ENCODE assay signal across 29 cellular contexts in the genomic region with DNA sequence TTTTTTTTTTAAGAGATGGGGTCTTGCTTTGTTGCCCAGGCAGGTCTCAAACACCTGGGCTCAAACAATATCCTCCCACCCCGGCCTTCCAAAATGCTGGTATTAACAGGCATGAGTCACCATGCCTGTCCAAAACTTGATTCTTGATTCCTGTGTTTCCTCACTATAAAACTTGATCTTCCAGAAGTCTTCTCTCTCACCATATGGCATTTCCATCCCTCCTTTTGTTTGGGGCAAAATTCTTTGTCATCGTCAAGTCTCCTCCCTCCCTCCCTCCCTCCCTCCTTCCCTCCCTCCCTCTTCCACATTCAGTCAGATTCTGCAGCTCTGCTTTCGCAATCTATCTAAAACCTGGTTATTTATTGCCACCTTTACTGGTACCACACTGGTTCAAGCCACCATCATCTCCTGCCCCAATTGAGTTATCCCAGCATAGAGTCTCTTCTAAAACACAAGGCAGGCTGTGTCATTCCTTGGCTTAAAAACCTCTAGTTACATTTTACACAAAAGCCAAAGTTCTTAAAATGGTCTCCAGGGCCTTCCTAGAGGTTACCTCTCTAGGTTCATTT.
A peak's percentile ranks its signal among the peaks of the same experiment; 100 is the strongest.
DNase-seq lines count a peak whose midpoint lies in the region; ATAC-seq, FAIRE-seq and TF ChIP-seq lines count a peak whose summit lies in the region.
"Had no signal": no experiment of that assay in that cellular context is flagged by ENCODE, and none has a peak within 500 bp of the region (broad histone marks: within the 10 kb centered on the region; RNA-seq: fewer than 3 reads in every experiment).

No MANE protein-coding gene starts in this region.

- peak overlapping the region in 2 of 9 donors; percentile 22 to 48 for H3K27ac Mint-ChIP-seq in naive thymus-derived CD4-positive, alpha-beta T cell
- H3K27ac Mint-ChIP-seq: stimulated activated naive CD8-positive, alpha-beta T cell treated with anti-CD3 and anti-CD28 coated beads, Interleukin-15, Interleukin-2, amounts not matched to agents 100 ng/mL and 50 ng/mL, for 24 hours; WTC11 had no signal

- no peaks in the 10 kb centered on the region for H3K27me3 Mint-ChIP-seq in naive thymus-derived CD4-positive, alpha-beta T cell
- H3K27me3 Mint-ChIP-seq: CD4-positive, alpha-beta memory T cell; stimulated activated naive CD8-positive, alpha-beta T cell treated with anti-CD3 and anti-CD28 coated beads, Interleukin-15, Interleukin-2, amounts not matched to agents 100 ng/mL and 50 ng/mL, for 24 hours had no signal

- no peak for ATAC-seq in naive thymus-derived CD4-positive, alpha-beta T cell
- ATAC-seq in GM18519 (IDR thresholded peaks at IDR 0.05; ENCODE audit: low FRiP score, unreplicated experiment), result no peak
- ATAC-seq in GM21528 (IDR thresholded peaks at IDR 0.05; ENCODE audit: low FRiP score, unreplicated experiment), result no peak
- ATAC-seq: HepG2, Right ventricle myocardium inferior, sciatic nerve, WTC11 had no signal

- H3K27me3 ChIP-seq in AG04450 (ENCODE audit: control insufficient read depth, insufficient read depth, low read length), result no peaks in the 10 kb centered on the region
- H3K27me3 ChIP-seq in bronchial epithelial cell (ENCODE audit: control insufficient read depth, insufficient read depth, low read length), result no peaks in the 10 kb centered on the region
- no peaks in the 10 kb centered on the region for H3K27me3 ChIP-seq in naive thymus-derived CD4-positive, alpha-beta T cell (ENCODE audit: control insufficient read depth in 2 of 2, insufficient read depth in 2 of 2, low read length in 2 of 2)

- H3K4me3 Mint-ChIP-seq in naive thymus-derived CD4-positive, alpha-beta T cell, result no peak overlapping the region
- H3K4me3 Mint-ChIP-seq: activated T-helper 1 cell treated with anti-CD3 and anti-CD28 coated beads, Interleukin-12 subunit alpha, Interleukin-12 subunit beta, Interleukin-2, Interleukin-4 antibody, amounts not matched to agents 30 ng/mL and 10 ng/mL and 1 ng/mL, durations not matched to agents 14 hours and 24 hours and 36 hours; CD4-positive, alpha-beta memory T cell; H9; stimulated activated naive CD8-positive, alpha-beta T cell treated with anti-CD3 and anti-CD28 coated beads, Interleukin-15, Interleukin-2, amounts not matched to agents 100 ng/mL and 50 ng/mL, for 24 hours; WTC11 had no signal

- H3K4me1 ChIP-seq in naive thymus-derived CD4-positive, alpha-beta T cell (ENCODE audit: control insufficient read depth in 2 of 2, insufficient read depth in 2 of 2, low read length in 2 of 2), result no peaks in the 10 kb centered on the region
- H3K4me1 ChIP-seq: parathyroid adenoma had no signal

- CTCF ChIA-PET in AG04450 (lab: Charles Lee), result interaction anchor here (0.7 to 5.1 kb wide), 3 partner anchors 10 to 240 kb away, joined by 3 to 29 read pairs (median 3); no protein-coding TSS in a partner anchor
- CTCF ChIA-PET in naive thymus-derived CD4-positive, alpha-beta T cell (lab: Charles Lee), result interaction anchor here (1.3 kb wide), 1 partner anchor 10 kb away, joined by 3 read pairs; no protein-coding TSS in a partner anchor

- FAIRE-seq in bronchial epithelial cell (lab: Jason Lieb, UNC), result no peak
- FAIRE-seq: endothelial cell of umbilical vein, HepG2 had no signal

- no peaks in the 10 kb centered on the region for H3K9me3 ChIP-seq in AG04450 (ENCODE audit: control insufficient read depth, insufficient read depth, low read length)
- H3K9me3 ChIP-seq in naive thymus-derived CD4-positive, alpha-beta T cell (ENCODE audit: control insufficient read depth in 2 of 3, low read length in 3 of 3), result no peaks in the 10 kb centered on the region

- peaks cover 25% of the 10 kb centered on the region for H3K36me3 ChIP-seq in bronchial epithelial cell (ENCODE audit: control insufficient read depth, insufficient read depth, low read length)
- peaks cover 4 to 92% (median 39%) of the 10 kb centered on the region in 3 experiments for H3K36me3 ChIP-seq in naive thymus-derived CD4-positive, alpha-beta T cell (ENCODE audit: control insufficient read depth in 2 of 3, insufficient read depth in 3 of 3, low read length in 3 of 3)

- H3K4me3 ChIP-seq in AG04450 (ENCODE audit: low read depth, low read length), result no peak overlapping the region
- no peak overlapping the region for H3K4me3 ChIP-seq in bronchial epithelial cell (ENCODE audit: low read depth, low read length)
- H3K4me3 ChIP-seq in fibroblast of villous mesenchyme (ENCODE audit: low read depth, low read length), result no peak overlapping the region
- no peak overlapping the region for H3K4me3 ChIP-seq in naive thymus-derived CD4-positive, alpha-beta T cell (ENCODE audit: low read length)

- intact Hi-C loops in naive thymus-derived CD4-positive, alpha-beta T cell (cut with micrococcal nuclease), result no loop called here

- peak overlapping the region; percentile 74 for H3K27ac ChIP-seq in AG04450 (ENCODE audit: low read depth, low read length)
- no peak overlapping the region for H3K27ac ChIP-seq in naive thymus-derived CD4-positive, alpha-beta T cell (ENCODE audit: low read depth, low read length)
- H3K27ac ChIP-seq: HL-60, parathyroid adenoma had no signal

- peaks cover 19 to 63% (median 38%) of the 10 kb centered on the region in 5 donors for H3K36me3 Mint-ChIP-seq in naive thymus-derived CD4-positive, alpha-beta T cell

- peaks cover 0 to 13% (median 0%) of the 10 kb centered on the region in 7 donors for H3K4me1 Mint-ChIP-seq in naive thymus-derived CD4-positive, alpha-beta T cell
- H3K4me1 Mint-ChIP-seq: CD4-positive, alpha-beta memory T cell; H9; WTC11 had no signal

- POLR2A ChIA-PET in AG04450 (lab: Yijun Ruan, JAX), result interaction anchor here (1.0 to 1.1 kb wide), 2 partner anchors 15 to 389 kb away, joined by 3 to 4 read pairs; no protein-coding TSS in a partner anchor
- POLR2A ChIA-PET in naive thymus-derived CD4-positive, alpha-beta T cell (lab: Charles Lee), result interaction anchor here (0.6 to 0.7 kb wide), 2 partner anchors 169 to 1767 kb away, joined by 3 read pairs; no protein-coding TSS in a partner anchor

- TF ChIP-seq CTCF in AG04450 (IDR thresholded peaks at IDR 0.05; ENCODE audit: low read depth, low read length), result no peak
- TF ChIP-seq CTCF in bronchial epithelial cell (IDR thresholded peaks at IDR 0.05; ENCODE audit: insufficient read depth, low read length, severe bottlenecking), result no peak
- no peak for TF ChIP-seq CTCF in fibroblast of villous mesenchyme (IDR thresholded peaks at IDR 0.05; ENCODE audit: insufficient read depth, low read depth, low read length)

- no peak for DNase-seq in AG04450 (ENCODE audit: low read depth, low spot score)
- DNase-seq in HCEC 1CT, result peak; percentile 72
- DNase-seq in bronchial epithelial cell (ENCODE audit: low read depth), result peak; percentile 69
- peak; percentile 37 for DNase-seq in fibroblast of villous mesenchyme (ENCODE audit: low read depth)
- DNase-seq in naive thymus-derived CD4-positive, alpha-beta T cell, result no peak
- no peak for DNase-seq in DMS153 (lab: John Stamatoyannopoulos, UW)
- DNase-seq: activated CD4-positive, alpha-beta T cell treated with anti-CD3 and anti-CD28 coated beads, Interleukin-2, amount 50 U/mL, for 4 hours; activated naive CD4-positive, alpha-beta T cell treated with anti-CD3 and anti-CD28 coated beads, Interleukin-2, amount 50 U/mL, for 16 hours; anterior cingulate cortex; CD4-positive, alpha-beta memory T cell; central memory CD4-positive, alpha-beta T cell; DMS53; H9; islet precursor cell; NCI-H2081; NCI-H446; OCI-M1; stimulated activated CD4-positive, alpha-beta T cell treated with anti-CD3 and anti-CD28 coated beads, Interleukin-15, amount 100 ng/mL, for 24 hours had no signal

- no peaks in the 10 kb centered on the region for H3K9me3 Mint-ChIP-seq in naive thymus-derived CD4-positive, alpha-beta T cell
- H3K9me3 Mint-ChIP-seq: activated T-helper 1 cell treated with anti-CD3 and anti-CD28 coated beads, Interleukin-12 subunit alpha, Interleukin-12 subunit beta, Interleukin-2, Interleukin-4 antibody, amounts not matched to agents 30 ng/mL and 10 ng/mL and 1 ng/mL, durations not matched to agents 14 hours and 24 hours and 36 hours; CD4-positive, alpha-beta memory T cell; H9; stimulated activated naive CD8-positive, alpha-beta T cell treated with anti-CD3 and anti-CD28 coated beads, Interleukin-15, Interleukin-2, amounts not matched to agents 100 ng/mL and 50 ng/mL, for 24 hours; WTC11 had no signal

Comparison
In these comparisons a context has a peak if more than half of its experiments do, and no peak if none do; other contexts are left out.
1. DNase-seq: peak in HCEC 1CT (single experiment), bronchial epithelial cell (single experiment) and fibroblast of villous mesenchyme (single experiment); none in AG04450 (single experiment), naive thymus-derived CD4-positive, alpha-beta T cell (0 of 9) and DMS153 (single experiment).